Comparison of ENCODE assay signal across 8 cellular contexts in genomic region chr11:61429691-61430582, GRCh38. TPM values are rescaled to one million over a fixed set of nuclear protein-coding genes. Genes with fewer than 3 reads are reported as not detected.
DNase-seq lines count a peak whose midpoint lies in the region; ATAC-seq, FAIRE-seq and TF ChIP-seq lines count a peak whose summit lies in the region.

Gene CPSF7, minus strand, starts transcription at chr11:61429975. Its CDS starts 740 bp downstream, at chr11:61429235.
Gene SDHAF2, plus strand, starts transcription at chr11:61430124. Its CDS starts 23 bp downstream, at chr11:61430147.

- H3K23me2 ChIP-seq in H1 (ENCODE audit: low read depth, low read length), result peaks cover 3% of the 10 kb centered on the region

- peak; percentile 77 for ATAC-seq in GM21381 (IDR thresholded peaks at IDR 0.05; ENCODE audit: unreplicated experiment)
- peak; percentile 88 for ATAC-seq in activated CD8-positive, alpha-beta memory T cell treated with anti-CD3 and anti-CD28 coated beads, Interleukin-2, amount 10 ng/mL, durations not matched to agents 7 days and 5 days

- H3K18ac ChIP-seq in H1 (ENCODE audit: extremely low read depth, low read length), result peak within 1 kb of the TSS; percentile 93
- peak within 1 kb of the TSS; percentile 98 to 100 for H3K18ac ChIP-seq in mesenchymal stem cell (ENCODE audit: low read depth in 1 of 2, low read length in 2 of 2)

- H4K5ac ChIP-seq in H1 (ENCODE audit: insufficient read length, low read depth, low read length), result peak within 1 kb of the TSS; percentile 98

- H3K79me1 ChIP-seq in H1 (ENCODE audit: low read depth, low read length), result peaks cover 2% of the 10 kb centered on the region; the same call in 1 of the 2 replicates
- H3K79me1 ChIP-seq in mesenchymal stem cell (replicated peaks; ENCODE audit: low read length, poor library complexity, severe bottlenecking), result peaks cover 17% of the 10 kb centered on the region

- no peaks in the 10 kb centered on the region for H3K9me3 Mint-ChIP-seq in activated CD8-positive, alpha-beta memory T cell treated with anti-CD3 and anti-CD28 coated beads, Interleukin-2, amount 10 ng/mL, durations not matched to agents 7 days and 5 days (ENCODE audit: low read depth)

- no peak within 1 kb of the TSS for H2BK20ac ChIP-seq in H1 (ENCODE audit: low read length)

- peaks cover 41% of the 10 kb centered on the region for H3K36me3 Mint-ChIP-seq in activated CD8-positive, alpha-beta memory T cell treated with anti-CD3 and anti-CD28 coated beads, Interleukin-2, amount 10 ng/mL, durations not matched to agents 7 days and 5 days

- H4K8ac ChIP-seq in H1 (ENCODE audit: extremely low read depth, insufficient read depth, low read length) (peak within 1 kb of the TSS; percentile 100), mesenchymal stem cell (ENCODE audit: low read length) (peak within 1 kb of the TSS; percentile 100)

- no peak within 1 kb of the TSS for H2AFZ ChIP-seq in H1 (ENCODE audit: low read length)
- peak within 1 kb of the TSS; percentile 89 for H2AFZ ChIP-seq in mesenchymal stem cell (ENCODE audit: low read depth, low read length)

- H2BK12ac ChIP-seq in H1 (ENCODE audit: low read depth, low read length) (peak within 1 kb of the TSS; percentile 22; the same call in 1 of the 2 replicates), mesenchymal stem cell (ENCODE audit: low read length in 2 of 2) (no peak within 1 kb of the TSS)

- peak within 1 kb of the TSS; percentile 100 for H3K27ac Mint-ChIP-seq in activated CD8-positive, alpha-beta memory T cell treated with anti-CD3 and anti-CD28 coated beads, Interleukin-2, amount 10 ng/mL, durations not matched to agents 7 days and 5 days

- no peak for TF ChIP-seq CTCF in H1 (IDR thresholded peaks at IDR 0.05; ENCODE audit: control extremely low read depth in 1 of 3, insufficient read depth in 1 of 3, low read depth in 1 of 3, low read length in 3 of 3)

- no peak within 1 kb of the TSS; the same call in 1 of the 2 replicates for H2BK15ac ChIP-seq in H1 (ENCODE audit: low read length)
- peak within 1 kb of the TSS; percentile 94 for H2BK15ac ChIP-seq in mesenchymal stem cell (ENCODE audit: low read depth, poor library complexity, severe bottlenecking)

- no peak within 1 kb of the TSS for H3K14ac ChIP-seq in H1 (ENCODE audit: insufficient read length)
- peak within 1 kb of the TSS; percentile 86 to 87 for H3K14ac ChIP-seq in mesenchymal stem cell (ENCODE audit: low read length in 2 of 2)

- H3K56ac ChIP-seq in H1 (replicated peaks; ENCODE audit: insufficient read length, low read depth, low read length), result peak within 1 kb of the TSS; percentile 97

- POLR2A ChIA-PET in H1 (lab: Charles Lee; ENCODE audit: partially characterized antibody), result interaction anchor here (0.8 to 8.0 kb wide), 41 partner anchors 9 to 1815 kb away, joined by 3 to 94 read pairs (median 4); partner anchors contain the start of genes CYB561A3, DDB1, TKFC and TMEM138

- TF ChIP-seq EP300 in H1 (IDR thresholded peaks at IDR 0.05; ENCODE audit: borderline replicate concordance in 1 of 2, low read depth in 2 of 2, low read length in 2 of 2), result 0 out of 3 replicates have a peak, but pooled peaks of 1 of the 2 experiments have one; percentile 24

- no peak for FAIRE-seq in H1 (lab: Jason Lieb, UNC)

- H3K4ac ChIP-seq in H1 (replicated peaks; ENCODE audit: insufficient read length, low read depth, low read length) (no peak within 1 kb of the TSS), mesenchymal stem cell (ENCODE audit: low read depth in 1 of 2, low read length in 2 of 2) (peak within 1 kb of the TSS; percentile 97 to 99)

- H2AK5ac ChIP-seq in H1 (ENCODE audit: low read depth, low read length), result no peak within 1 kb of the TSS
- H2AK5ac ChIP-seq in mesenchymal stem cell (ENCODE audit: low read length, severe bottlenecking), result peak within 1 kb of the TSS; percentile 91

- DNase-seq in COR-L47 (lab: John Stamatoyannopoulos, UW), result peak; percentile 91
- peak; percentile 93 for DNase-seq in NT2/D1 (ENCODE audit: low read depth, low spot score)
- DNase-seq in activated CD8-positive, alpha-beta memory T cell treated with anti-CD3 and anti-CD28 coated beads, Interleukin-2, amount 10 ng/mL, durations not matched to agents 7 days and 5 days, result peak; percentile 98
- peak; percentile 82 to 98 for DNase-seq in H1 (ENCODE audit: low read depth in 1 of 2, low spot score in 2 of 2)
- peak; percentile 96 for DNase-seq in mesenchymal stem cell
- DNase-seq in stimulated activated CD8-positive, alpha-beta memory T cell treated with anti-CD3 and anti-CD28 coated beads, Interleukin-12 subunit alpha, Interleukin-12 subunit beta, amount 100 ng/mL, for 24 hours (ENCODE audit: extremely low read depth), result peak; percentile 95

- H3K23ac ChIP-seq in H1 (ENCODE audit: insufficient read length) (no peak within 1 kb of the TSS), mesenchymal stem cell (ENCODE audit: low read length in 2 of 2) (peak within 1 kb of the TSS in 1 of 2 experiments; percentile 85)

- CTCF ChIA-PET in activated CD8-positive, alpha-beta memory T cell treated with anti-CD3 and anti-CD28 coated beads, Interleukin-2, amount 10 ng/mL, durations not matched to agents 7 days and 5 days (lab: Charles Lee), result interaction anchor here (1.0 to 2.6 kb wide), 13 partner anchors 9 to 96 kb away, joined by 3 to 13 read pairs (median 6); partner anchors contain the start of genes DDB1, TKFC and TMEM216
- CTCF ChIA-PET in H1 (lab: Charles Lee; ENCODE audit: partially characterized antibody), result interaction anchor here (0.8 to 2.2 kb wide), 7 partner anchors 10 to 149 kb away, joined by 3 to 10 read pairs (median 4); partner anchors contain the start of gene TMEM138

- H3K4me2 ChIP-seq in H1 (ENCODE audit: insufficient read depth in 1 of 2, low read depth in 2 of 2, low read length in 2 of 2) (peak within 1 kb of the TSS; percentile 81 to 91), mesenchymal stem cell (ENCODE audit: low read length, poor library complexity, severe bottlenecking) (peak within 1 kb of the TSS; percentile 57)

- peaks cover 61% of the 10 kb centered on the region for H3K4me1 Mint-ChIP-seq in activated CD8-positive, alpha-beta memory T cell treated with anti-CD3 and anti-CD28 coated beads, Interleukin-2, amount 10 ng/mL, durations not matched to agents 7 days and 5 days

- no peaks in the 10 kb centered on the region for H3K27me3 Mint-ChIP-seq in activated CD8-positive, alpha-beta memory T cell treated with anti-CD3 and anti-CD28 coated beads, Interleukin-2, amount 10 ng/mL, durations not matched to agents 7 days and 5 days

- H3K4me1 ChIP-seq in HUES48 (ENCODE audit: control insufficient read depth, insufficient read depth, low read length) (0 out of 2 replicates have a peak, but pooled peaks cover 4% of the 10 kb centered on the region), NT2/D1 (ENCODE audit: insufficient read depth, insufficient read length) (no peaks in the 10 kb centered on the region), H1 (replicated peaks in 1 of 4; ENCODE audit: control insufficient read depth in 3 of 4, insufficient read depth in 4 of 4, low read length in 3 of 4) (no peaks in the 10 kb centered on the region; a peak in 1 of 7 replicates), mesenchymal stem cell (ENCODE audit: control insufficient read depth, insufficient read depth, low read depth, low read length) (peaks cover 7% of the 10 kb centered on the region)

- H3K27ac ChIP-seq in HUES48 (ENCODE audit: low read depth, low read length) (peak within 1 kb of the TSS; percentile 99), H1 (ENCODE audit: low read depth, low read length) (peak within 1 kb of the TSS; percentile 97), mesenchymal stem cell (ENCODE audit: low read length, poor library complexity, severe bottlenecking) (peak within 1 kb of the TSS; percentile 79)

- WGBS in H1 (ENCODE audit: extremely low coverage in 1 of 2, insufficient coverage in 1 of 2, insufficient read length in 1 of 2, insufficient replicate concordance in 2 of 2, low coverage in 1 of 2, low lambda C conversion rate in 2 of 2, missing lambda C conversion rate in 1 of 2), 2 experiments, result 2% methylated on average over 29 of the region's 82 CpGs; no CpG with 5 or more reads in 1 of the 2 experiments
- WGBS in mesenchymal stem cell, result under 1% methylated on average over 76 of the region's 82 CpGs

- peaks cover 12 to 83% of the 10 kb centered on the region in 2 experiments for H3K79me2 ChIP-seq in H1 (ENCODE audit: control insufficient read depth in 1 of 2, insufficient read depth in 2 of 2, low read length in 2 of 2)

- peak within 1 kb of the TSS; percentile 95 for H2BK5ac ChIP-seq in H1 (ENCODE audit: low read depth, low read length)
- peak within 1 kb of the TSS; percentile 97 for H2BK5ac ChIP-seq in mesenchymal stem cell (ENCODE audit: low read depth, low read length, poor library complexity, severe bottlenecking)

- no peaks in the 10 kb centered on the region for H3K9me3 ChIP-seq in HUES48 (ENCODE audit: control insufficient read depth, insufficient read depth, low read length)
- H3K9me3 ChIP-seq in NT2/D1 (ENCODE audit: insufficient read depth, low read length), result no peaks in the 10 kb centered on the region
- H3K9me3 ChIP-seq in H1 (ENCODE audit: insufficient read depth in 2 of 2, low read depth in 1 of 2, low read length in 1 of 2), result no peaks in the 10 kb centered on the region
- no peaks in the 10 kb centered on the region for H3K9me3 ChIP-seq in mesenchymal stem cell (ENCODE audit: control insufficient read depth, low read length)

- H2BK120ac ChIP-seq in H1 (replicated peaks; ENCODE audit: low read depth, low read length) (no peak within 1 kb of the TSS), mesenchymal stem cell (ENCODE audit: low read depth, low read length) (peak within 1 kb of the TSS; percentile 99)

- H3K36me3 ChIP-seq in HUES48 (ENCODE audit: control insufficient read depth, insufficient read depth, low read length), result peaks cover 57% of the 10 kb centered on the region
- H3K36me3 ChIP-seq in NT2/D1 (ENCODE audit: insufficient read depth, insufficient read length, low read length), result peaks cover 63% of the 10 kb centered on the region
- peaks cover 23 to 39% (median 33%) of the 10 kb centered on the region in 4 experiments for H3K36me3 ChIP-seq in H1 (ENCODE audit: control insufficient read depth in 2 of 4, insufficient read depth in 4 of 4, low read length in 3 of 4)
- H3K36me3 ChIP-seq in mesenchymal stem cell (ENCODE audit: control insufficient read depth in 1 of 2, insufficient read depth in 2 of 2, low read depth in 1 of 2, low read length in 2 of 2), result peaks cover 13 to 50% of the 10 kb centered on the region in 2 experiments

- H3K4me3 Mint-ChIP-seq in activated CD8-positive, alpha-beta memory T cell treated with anti-CD3 and anti-CD28 coated beads, Interleukin-2, amount 10 ng/mL, durations not matched to agents 7 days and 5 days, result peak within 1 kb of the TSS; percentile 98

- peaks cover 5 to 11% of the 10 kb centered on the region in 2 experiments for H4K20me1 ChIP-seq in H1 (replicated peaks in 1 of 2; ENCODE audit: control insufficient read depth in 1 of 2, insufficient read depth in 2 of 2, low read length in 2 of 2)

- H3K4me3 ChIP-seq in HUES48 (ENCODE audit: low read depth, low read length), result peak within 1 kb of the TSS; percentile 98
- H3K4me3 ChIP-seq in NT2/D1 (ENCODE audit: insufficient read length, low read depth), result peak within 1 kb of the TSS; percentile 93
- peak within 1 kb of the TSS; percentile 76 to 94 (median 89) for H3K4me3 ChIP-seq in H1 (ENCODE audit: extremely low read depth in 1 of 4, insufficient read depth in 2 of 4, low read depth in 3 of 4, low read length in 4 of 4)
- peak within 1 kb of the TSS; percentile 97 for H3K4me3 ChIP-seq in mesenchymal stem cell (ENCODE audit: insufficient read depth in 1 of 2, low read depth in 1 of 2, low read length in 2 of 2)

- peak within 1 kb of the TSS; percentile 97 for H4K91ac ChIP-seq in H1 (replicated peaks; ENCODE audit: insufficient read length, low read length)
- H4K91ac ChIP-seq in mesenchymal stem cell (ENCODE audit: low read length), result peak within 1 kb of the TSS; percentile 99

- TF ChIP-seq POLR2A in H1 (IDR thresholded peaks at IDR 0.05; ENCODE audit: control extremely low read depth in 1 of 2, low read depth in 2 of 2, low read length in 2 of 2), result peak; percentile 78 to 91

- H3K27me3 ChIP-seq in HUES48 (ENCODE audit: control insufficient read depth, insufficient read depth, low read length) (no peaks in the 10 kb centered on the region), NT2/D1 (ENCODE audit: insufficient read depth, insufficient read length) (no peaks in the 10 kb centered on the region), H1 (replicated peaks in 1 of 4; ENCODE audit: control insufficient read depth in 3 of 4, extremely low read depth in 1 of 4, insufficient read depth in 3 of 4, low read length in 3 of 4) (no peaks in the 10 kb centered on the region), mesenchymal stem cell (ENCODE audit: control insufficient read depth in 1 of 2, insufficient read depth in 1 of 2, low read length in 2 of 2) (no peaks in the 10 kb centered on the region)

- H3K9ac ChIP-seq in HUES48 (ENCODE audit: low read depth, low read length) (peak within 1 kb of the TSS; percentile 96), NT2/D1 (ENCODE audit: insufficient read length, low read depth) (peak within 1 kb of the TSS; percentile 99), H1 (replicated peaks in 1 of 4; ENCODE audit: extremely low read depth in 1 of 4, low read depth in 3 of 4, low read length in 3 of 4) (peak within 1 kb of the TSS; percentile 96 to 98 (median 97)), mesenchymal stem cell (ENCODE audit: low read length) (peak within 1 kb of the TSS; percentile 97)

- no peak for TF ChIP-seq RAD21 in H1 (IDR thresholded peaks at IDR 0.05 in 1 of 2, conservative IDR thresholded peaks at IDR 0.05 in 1 of 2; ENCODE audit: low read depth in 2 of 2, low read length in 2 of 2)

RNA-seq across cellular contexts. Expression of gene CPSF7, which starts in this region (rescaled TPM):
- 100 to 1,000 TPM; 103 to 118 TPM for total RNA-seq in activated CD8-positive, alpha-beta memory T cell treated with anti-CD3 and anti-CD28 coated beads, Interleukin-2, amount 10 ng/mL, durations not matched to agents 7 days and 5 days
- total RNA-seq in H1 (2021; fragmentation: NEBNext Ultra II Directional; extraction: Animal tissue kit (Norgen Biotek cat#: 25700)), result 95.9 and 96.7 TPM in 2 replicates
- polyA plus RNA-seq in H1 (2011; rRNA removed), result 122 and 192 TPM in 2 replicates
- 73.1 TPM for polyA plus RNA-seq in H1 (2011; cell fraction: cytosol; rRNA removed)
- 165 TPM for polyA plus RNA-seq in H1 (2011; cell fraction: nucleus; rRNA removed)
- polyA plus RNA-seq in H1 (2012, experiment 1 of 2), result 82.2 to 93.9 TPM (median 85.7 TPM) in 4 replicates
- 63.8 TPM for polyA plus RNA-seq in H1 (2012, experiment 2 of 2)
- polyA plus RNA-seq in H1 (2013, experiment 1 of 2), result 93.6 TPM
- polyA plus RNA-seq in H1 (2013, experiment 2 of 2), result 81.2 TPM
- 117 and 159 TPM in 2 replicates for polyA minus RNA-seq in H1 (2011; rRNA and poly(A)+ RNA removed)
- polyA minus RNA-seq in H1 (2011; cell fraction: cytosol; rRNA and poly(A)+ RNA removed), result 53.3 TPM
- polyA minus RNA-seq in H1 (2011; cell fraction: nucleus; rRNA and poly(A)+ RNA removed), result 65.8 TPM
- 69.8 TPM for polyA plus RNA-seq in mesenchymal stem cell (2013, experiment 1 of 2)
- 62.6 TPM for polyA plus RNA-seq in mesenchymal stem cell (2013, experiment 2 of 2)

RNA-seq across cellular contexts. Expression of gene SDHAF2, which starts in this region (rescaled TPM):
- total RNA-seq in activated CD8-positive, alpha-beta memory T cell treated with anti-CD3 and anti-CD28 coated beads, Interleukin-2, amount 10 ng/mL, durations not matched to agents 7 days and 5 days, result 10 to 100 TPM; 37.6 to 57.6 TPM
- total RNA-seq in H1 (2021; fragmentation: NEBNext Ultra II Directional; extraction: Animal tissue kit (Norgen Biotek cat#: 25700)), result 41.0 and 44.8 TPM in 2 replicates
- 81.1 and 114 TPM in 2 replicates for polyA plus RNA-seq in H1 (2011; rRNA removed)
- polyA plus RNA-seq in H1 (2011; cell fraction: cytosol; rRNA removed), result 83.3 TPM
- polyA plus RNA-seq in H1 (2011; cell fraction: nucleus; rRNA removed), result 57.3 TPM
- 37.7 to 52.7 TPM (median 50.5 TPM) in 4 replicates for polyA plus RNA-seq in H1 (2012, experiment 1 of 2)
- 45.4 TPM for polyA plus RNA-seq in H1 (2012, experiment 2 of 2)
- polyA plus RNA-seq in H1 (2013, experiment 1 of 2), result 19.4 TPM
- polyA plus RNA-seq in H1 (2013, experiment 2 of 2), result 17.6 TPM
- 90.8 and 94.9 TPM in 2 replicates for polyA minus RNA-seq in H1 (2011; rRNA and poly(A)+ RNA removed)
- polyA minus RNA-seq in H1 (2011; cell fraction: cytosol; rRNA and poly(A)+ RNA removed), result 22.8 TPM
- polyA minus RNA-seq in H1 (2011; cell fraction: nucleus; rRNA and poly(A)+ RNA removed), result 72.0 TPM
- 25.6 TPM for polyA plus RNA-seq in mesenchymal stem cell (2013, experiment 1 of 2)
- 27.2 TPM for polyA plus RNA-seq in mesenchymal stem cell (2013, experiment 2 of 2)

Comparison
In these comparisons a context has a peak if more than half of its experiments do, and no peak if none do; other contexts are left out.
1. Peak in every context shown above with its lines: DNase-seq, ATAC-seq, H3K4me3 ChIP-seq and H3K27ac ChIP-seq.